In genomic region chr14:35985504-35986218, GRCh38 we compare ENCODE assay signal across 11 cellular contexts.
DNase-seq lines count a peak whose midpoint lies in the region; ATAC-seq, FAIRE-seq and TF ChIP-seq lines count a peak whose summit lies in the region.
"Had no signal": no experiment of that assay in that cellular context is flagged by ENCODE, and none has a peak within 500 bp of the region (broad histone marks: within the 10 kb centered on the region; RNA-seq: fewer than 3 reads in every experiment).

No MANE protein-coding gene starts in this region.

- ATAC-seq in DND-41 (ENCODE audit: insufficient read depth, low read depth): peak; percentile 60
- ATAC-seq in GM19467 (IDR thresholded peaks at IDR 0.05; ENCODE audit: unreplicated experiment): peak; percentile 53
- ATAC-seq in GM21529 (IDR thresholded peaks at IDR 0.05; ENCODE audit: unreplicated experiment): no peak

- H3K4me1 Mint-ChIP-seq in glutamatergic neuron (ENCODE audit: low read depth, unreplicated experiment): no peaks in the 10 kb centered on the region
- H3K4me1 Mint-ChIP-seq: CD14-positive monocyte had no signal

- no peak for FAIRE-seq in D721Med (lab: Jason Lieb, UNC)

- no peak overlapping the region for H3K4me3 Mint-ChIP-seq in glutamatergic neuron (ENCODE audit: unreplicated experiment)
- H3K4me3 Mint-ChIP-seq: CD14-positive monocyte had no signal

- no peaks in the 10 kb centered on the region for H4K20me1 ChIP-seq in DND-41 (ENCODE audit: insufficient read depth, low read length)

- no peaks in the 10 kb centered on the region for H3K9me3 ChIP-seq in DND-41 (ENCODE audit: insufficient read depth, low read length, severe bottlenecking)

- no peak overlapping the region for H3K9ac ChIP-seq in DND-41 (ENCODE audit: low read depth, low read length)

- no peaks in the 10 kb centered on the region for H3K27me3 ChIP-seq in DND-41 (ENCODE audit: insufficient read depth, low read length, poor library complexity)
- H3K27me3 ChIP-seq: brain microvascular endothelial cell had no signal

- H3K79me2 ChIP-seq in DND-41 (ENCODE audit: insufficient read depth, low read length): no peaks in the 10 kb centered on the region

- H3K4me1 ChIP-seq in DND-41 (ENCODE audit: insufficient read depth, low read length): peaks cover 17% of the 10 kb centered on the region

- H2AFZ ChIP-seq in DND-41 (ENCODE audit: low read depth, low read length): no peak overlapping the region

- peak; percentile 36 for TF ChIP-seq CTCF in DND-41 (IDR thresholded peaks at IDR 0.05; ENCODE audit: borderline replicate concordance, extremely low read depth, low read length, poor library complexity, severe bottlenecking)
- peak; percentile 30 for TF ChIP-seq CTCF in glutamatergic neuron (IDR thresholded peaks at IDR 0.05; ENCODE audit: partially characterized antibody, unreplicated experiment)
- TF ChIP-seq CTCF in D721Med (IDR thresholded peaks at IDR 0.05; ENCODE audit: insufficient read depth, missing control alignments): no peak

- DNase-seq in DND-41 (peak; percentile 50), glutamatergic neuron (no peak), NCI-H1436 (lab: John Stamatoyannopoulos, UW) (no peak), D721Med (ENCODE audit: insufficient read length, low spot score) (no peak)
- DNase-seq in Jurkat, Clone E6-1 (ENCODE audit: low read depth, low spot score): peak; percentile 76
- no peak for DNase-seq in stimulated activated CD4-positive, alpha-beta T cell treated with anti-CD3 and anti-CD28 coated beads, Interleukin-1b, Interleukin-23, amount 100 ng/mL, for 48 hours
- DNase-seq: brain microvascular endothelial cell, NCI-H187 treated with DMSO at 0.1 percent for 48 hours had no signal

- peaks cover 4% of the 10 kb centered on the region for H3K27me3 Mint-ChIP-seq in glutamatergic neuron (ENCODE audit: unreplicated experiment)

- H3K36me3 ChIP-seq in DND-41 (ENCODE audit: insufficient read depth, low read length): no peaks in the 10 kb centered on the region
- H3K36me3 ChIP-seq: brain microvascular endothelial cell had no signal

- H3K9me3 Mint-ChIP-seq in glutamatergic neuron (ENCODE audit: unreplicated experiment): no peaks in the 10 kb centered on the region

- H3K27ac ChIP-seq in DND-41 (ENCODE audit: low read length): no peak overlapping the region
- H3K27ac ChIP-seq: brain microvascular endothelial cell had no signal

- H3K36me3 Mint-ChIP-seq in glutamatergic neuron (ENCODE audit: unreplicated experiment): peaks cover 1% of the 10 kb centered on the region
- H3K36me3 Mint-ChIP-seq: CD14-positive monocyte had no signal

- H3K27ac Mint-ChIP-seq in glutamatergic neuron (ENCODE audit: unreplicated experiment): no peak overlapping the region
- H3K27ac Mint-ChIP-seq: CD14-positive monocyte had no signal

- no peak overlapping the region for H3K4me3 ChIP-seq in DND-41 (ENCODE audit: low read depth in 1 of 2, low read length in 2 of 2)
- H3K4me3 ChIP-seq in Jurkat, Clone E6-1 (ENCODE audit: low read length): no peak overlapping the region

- no peak overlapping the region for H3K4me2 ChIP-seq in DND-41 (ENCODE audit: insufficient read depth, low read length)

Comparison
In these comparisons a context has a peak if more than half of its experiments do, and no peak if none do; other contexts are left out.
1. DNase-seq: peak in DND-41 (single experiment) and Jurkat, Clone E6-1 (single experiment); none in glutamatergic neuron (single experiment), NCI-H1436 (single experiment), D721Med (single experiment) and stimulated activated CD4-positive, alpha-beta T cell treated with anti-CD3 and anti-CD28 coated beads, Interleukin-1b, Interleukin-23, amount 100 ng/mL, for 48 hours (single experiment).